27 cellular contexts compared by ENCODE assay signal in genomic region chr13:102040812-102041211, GRCh38.
DNase-seq lines count a peak whose midpoint lies in the region; ATAC-seq, FAIRE-seq and TF ChIP-seq lines count a peak whose summit lies in the region.
"Had no signal": no experiment of that assay in that cellular context is flagged by ENCODE, and none has a peak within 500 bp of the region (broad histone marks: within the 10 kb centered on the region; RNA-seq: fewer than 3 reads in every experiment).

No MANE protein-coding gene starts in this region.

- H3K4me3 ChIP-seq in pancreas = no peak overlapping the region
- H3K4me3 ChIP-seq in gastroesophageal sphincter = no peak overlapping the region
- H3K4me3 ChIP-seq: GM12878, HAP-1, transverse colon had no signal

- no peak for TF ChIP-seq POLR2A in gastroesophageal sphincter (IDR thresholded peaks at IDR 0.05)

- no peaks in the 10 kb centered on the region for H3K27me3 ChIP-seq in pancreas
- H3K27me3 ChIP-seq in gastroesophageal sphincter = no peaks in the 10 kb centered on the region
- H3K27me3 ChIP-seq: transverse colon had no signal

- H3K36me3 ChIP-seq in pancreas (no peaks in the 10 kb centered on the region), gastroesophageal sphincter (no peaks in the 10 kb centered on the region)
- H3K36me3 ChIP-seq: HAP-1, transverse colon had no signal

- intact Hi-C loops in pancreas (cut with DNase I) = no loop called here

- DNase-seq in NCI-H2107 treated with DMSO at 0.1 percent for 48 hours (lab: John Stamatoyannopoulos, UW; ENCODE audit: unreplicated experiment) = peak; percentile 22
- no peak for DNase-seq in NCI-H2107 (lab: John Stamatoyannopoulos, UW)
- DNase-seq in NCI-H1436 treated with DMSO at 0.1 percent for 48 hours (lab: John Stamatoyannopoulos, UW) = peak; percentile 47
- DNase-seq in NCI-H345 (lab: John Stamatoyannopoulos, UW) = peak; percentile 90
- no peak for DNase-seq in pancreas
- DNase-seq in stimulated activated naive CD8-positive, alpha-beta T cell treated with anti-CD3 and anti-CD28 coated beads, Interleukin-15, Interleukin-2, amounts not matched to agents 100 U/mL and 50 U/mL, for 24 hours = no peak
- DNase-seq in GM03348 (ENCODE audit: low spot score) = no peak
- DNase-seq: 8988T; activated CD4-positive, alpha-beta T cell treated with anti-CD3 and anti-CD28 coated beads, Interleukin-2, amount 50 U/mL, for 4 hours; activated naive CD4-positive, alpha-beta T cell treated with Interleukin-2 at 50 U/mL for 16 hours; activated T-cell treated with anti-CD3 and anti-CD28 coated beads, Interleukin-2, amount 50 U/mL, for 72 hours; central memory CD4-positive, alpha-beta T cell; cortex of kidney; effector memory CD8-positive, alpha-beta T cell; immature natural killer cell; KG1; NCI-H1694 treated with DMSO at 0.1 percent for 48 hours; NCI-H524; nephron progenitor cell; stimulated activated CD4-positive, alpha-beta T cell treated with anti-CD3 and anti-CD28 coated beads, Interleukin-4, amount 100 ng/mL, for 24 hours; transverse colon had no signal

- no peak for TF ChIP-seq EP300 in gastroesophageal sphincter (IDR thresholded peaks at IDR 0.05)

- peak; percentile 5 for FAIRE-seq in pancreas (lab: Jason Lieb, UNC)
- FAIRE-seq: GM12878 had no signal

- TF ChIP-seq CTCF in pancreas (IDR thresholded peaks at IDR 0.05) (no peak), gastroesophageal sphincter (IDR thresholded peaks at IDR 0.05) (no peak)

- H3K27ac ChIP-seq in pancreas (no peak overlapping the region), gastroesophageal sphincter (no peak overlapping the region)

- no peak for ATAC-seq in pancreas
- no peak for ATAC-seq in gastroesophageal sphincter
- no peak for ATAC-seq in stimulated activated naive CD8-positive, alpha-beta T cell treated with anti-CD3 and anti-CD28 coated beads, Interleukin-15, Interleukin-2, amounts not matched to agents 100 U/mL and 50 U/mL, for 24 hours
- ATAC-seq: activated CD4-positive, CD25-positive, alpha-beta regulatory T cell treated with anti-CD3 and anti-CD28 coated beads, Interleukin-2, amount 50 U/mL, for 24 hours; activated T-cell treated with anti-CD3 and anti-CD28 coated beads, Interleukin-2, amount 50 U/mL, for 72 hours; effector memory CD8-positive, alpha-beta T cell; GM12878; left lobe of liver; Right ventricle myocardium inferior had no signal

- H3K4me1 ChIP-seq in pancreas = no peaks in the 10 kb centered on the region
- H3K4me1 ChIP-seq in gastroesophageal sphincter = peaks cover 0 to 24% (median 4%) of the 10 kb centered on the region in 3 donors
- H3K4me1 ChIP-seq: HAP-1 had no signal

- WGBS in pancreas, 2 donors = 8 to 14% methylated on average over 2 of the region's 2 CpGs
- 81 to 100% methylated on average over 2 of the region's 2 CpGs for WGBS in gastroesophageal sphincter (ENCODE audit: low coverage in 1 of 2), 2 donors

- H3K9me3 ChIP-seq in pancreas (no peaks in the 10 kb centered on the region), gastroesophageal sphincter (peaks cover 0 to 4% (median 0%) of the 10 kb centered on the region in 3 donors)
- H3K9me3 ChIP-seq: HAP-1, transverse colon had no signal

Comparison
In these comparisons a context has a peak if more than half of its experiments do, and no peak if none do; other contexts are left out.
1. DNase-seq: peak in NCI-H2107 treated with DMSO at 0.1 percent for 48 hours (single experiment), NCI-H1436 treated with DMSO at 0.1 percent for 48 hours (single experiment) and NCI-H345 (single experiment); none in NCI-H2107 (single experiment), pancreas (0 of 6), stimulated activated naive CD8-positive, alpha-beta T cell treated with anti-CD3 and anti-CD28 coated beads, Interleukin-15, Interleukin-2, amounts not matched to agents 100 U/mL and 50 U/mL, for 24 hours (single experiment) and GM03348 (single experiment).